8 cellular contexts compared by ENCODE assay signal in genomic region chr11:123560001-123560400, GRCh38.
DNase-seq lines count a peak whose midpoint lies in the region; ATAC-seq and TF ChIP-seq lines count a peak whose summit lies in the region.

No MANE protein-coding gene starts in this region.

- DNase-seq in activated CD4-positive, alpha-beta T cell treated with anti-CD3 and anti-CD28 coated beads for 36 hours = peak; percentile 77
- no peak for DNase-seq in activated CD4-positive, alpha-beta T cell treated with anti-CD3 and anti-CD28 coated beads, Interleukin-2, amount 50 U/mL, for 4 hours
- peak; percentile 56 for DNase-seq in MV-4-11 (lab: John Stamatoyannopoulos, UW)
- DNase-seq in activated naive CD8-positive, alpha-beta T cell treated with anti-CD3 and anti-CD28 coated beads, Interleukin-2, amount 50 U/mL, for 24 hours = peak; percentile 44
- peak; percentile 54 to 80 for DNase-seq in hippocampal formation (lab: John Stamatoyannopoulos, UW)
- DNase-seq in retinal pigment epithelial cell (ENCODE audit: low read depth) = no peak
- DNase-seq in central memory CD4-positive, alpha-beta T cell = no peak

- H3K4me3 ChIP-seq in retinal pigment epithelial cell (ENCODE audit: low read length) = peak overlapping the region; percentile 41

- ATAC-seq in activated CD4-positive, alpha-beta T cell treated with anti-CD3 and anti-CD28 coated beads for 36 hours = peak; percentile 89
- ATAC-seq in activated naive CD8-positive, alpha-beta T cell treated with anti-CD3 and anti-CD28 coated beads, Interleukin-2, amount 50 U/mL, for 24 hours = peak; percentile 71
- no peak for ATAC-seq in GM18520 (IDR thresholded peaks at IDR 0.05; ENCODE audit: unreplicated experiment)

- peaks cover under 1% of the 10 kb centered on the region for H3K27me3 Mint-ChIP-seq in activated CD4-positive, alpha-beta T cell treated with anti-CD3 and anti-CD28 coated beads for 36 hours
- peaks cover 3% of the 10 kb centered on the region for H3K27me3 Mint-ChIP-seq in activated naive CD8-positive, alpha-beta T cell treated with anti-CD3 and anti-CD28 coated beads, Interleukin-2, amount 50 U/mL, for 24 hours

- peaks cover 19% of the 10 kb centered on the region for H3K4me1 Mint-ChIP-seq in activated CD4-positive, alpha-beta T cell treated with anti-CD3 and anti-CD28 coated beads for 36 hours
- H3K4me1 Mint-ChIP-seq in activated naive CD8-positive, alpha-beta T cell treated with anti-CD3 and anti-CD28 coated beads, Interleukin-2, amount 50 U/mL, for 24 hours = peaks cover 17% of the 10 kb centered on the region

- intact Hi-C loops in activated CD4-positive, alpha-beta T cell treated with anti-CD3 and anti-CD28 coated beads for 36 hours (cut with DNase I, micrococcal nuclease) = no loop called here

- POLR2A ChIA-PET in activated CD4-positive, alpha-beta T cell treated with anti-CD3 and anti-CD28 coated beads for 36 hours (lab: Charles Lee) = interaction anchor here (0.5 kb wide), 1 partner anchor 66 kb away, joined by 5 read pairs; no protein-coding TSS in a partner anchor

- peak overlapping the region; percentile 57 for H3K4me3 Mint-ChIP-seq in activated CD4-positive, alpha-beta T cell treated with anti-CD3 and anti-CD28 coated beads for 36 hours
- H3K4me3 Mint-ChIP-seq in activated naive CD8-positive, alpha-beta T cell treated with anti-CD3 and anti-CD28 coated beads, Interleukin-2, amount 50 U/mL, for 24 hours = peak overlapping the region; percentile 77

- TF ChIP-seq CTCF in retinal pigment epithelial cell (conservative IDR thresholded peaks at IDR 0.05; ENCODE audit: low read depth, low read length) = no peak

- no peaks in the 10 kb centered on the region for H3K9me3 Mint-ChIP-seq in activated CD4-positive, alpha-beta T cell treated with anti-CD3 and anti-CD28 coated beads for 36 hours (ENCODE audit: low read depth)
- no peaks in the 10 kb centered on the region for H3K9me3 Mint-ChIP-seq in activated naive CD8-positive, alpha-beta T cell treated with anti-CD3 and anti-CD28 coated beads, Interleukin-2, amount 50 U/mL, for 24 hours

- H3K36me3 Mint-ChIP-seq in activated CD4-positive, alpha-beta T cell treated with anti-CD3 and anti-CD28 coated beads for 36 hours (ENCODE audit: low read depth) = no peaks in the 10 kb centered on the region
- no peaks in the 10 kb centered on the region for H3K36me3 Mint-ChIP-seq in activated naive CD8-positive, alpha-beta T cell treated with anti-CD3 and anti-CD28 coated beads, Interleukin-2, amount 50 U/mL, for 24 hours (ENCODE audit: low read depth)

- CTCF ChIA-PET in activated CD4-positive, alpha-beta T cell treated with anti-CD3 and anti-CD28 coated beads for 36 hours (lab: Charles Lee) = interaction anchor here (0.6 to 1.7 kb wide), 7 partner anchors 7 to 165 kb away, joined by 3 to 8 read pairs (median 3); no protein-coding TSS in a partner anchor

- peak overlapping the region; percentile 79 for H3K27ac Mint-ChIP-seq in activated CD4-positive, alpha-beta T cell treated with anti-CD3 and anti-CD28 coated beads for 36 hours
- peak overlapping the region; percentile 79 for H3K27ac Mint-ChIP-seq in activated naive CD8-positive, alpha-beta T cell treated with anti-CD3 and anti-CD28 coated beads, Interleukin-2, amount 50 U/mL, for 24 hours

Comparison
In these comparisons a context has a peak if more than half of its experiments do, and no peak if none do; other contexts are left out.
1. DNase-seq: peak in activated CD4-positive, alpha-beta T cell treated with anti-CD3 and anti-CD28 coated beads for 36 hours (single experiment), MV-4-11 (single experiment), activated naive CD8-positive, alpha-beta T cell treated with anti-CD3 and anti-CD28 coated beads, Interleukin-2, amount 50 U/mL, for 24 hours (single experiment) and hippocampal formation (2 of 2); none in activated CD4-positive, alpha-beta T cell treated with anti-CD3 and anti-CD28 coated beads, Interleukin-2, amount 50 U/mL, for 4 hours (0 of 2), retinal pigment epithelial cell (single experiment) and central memory CD4-positive, alpha-beta T cell (single experiment).